In the genomic region with DNA sequence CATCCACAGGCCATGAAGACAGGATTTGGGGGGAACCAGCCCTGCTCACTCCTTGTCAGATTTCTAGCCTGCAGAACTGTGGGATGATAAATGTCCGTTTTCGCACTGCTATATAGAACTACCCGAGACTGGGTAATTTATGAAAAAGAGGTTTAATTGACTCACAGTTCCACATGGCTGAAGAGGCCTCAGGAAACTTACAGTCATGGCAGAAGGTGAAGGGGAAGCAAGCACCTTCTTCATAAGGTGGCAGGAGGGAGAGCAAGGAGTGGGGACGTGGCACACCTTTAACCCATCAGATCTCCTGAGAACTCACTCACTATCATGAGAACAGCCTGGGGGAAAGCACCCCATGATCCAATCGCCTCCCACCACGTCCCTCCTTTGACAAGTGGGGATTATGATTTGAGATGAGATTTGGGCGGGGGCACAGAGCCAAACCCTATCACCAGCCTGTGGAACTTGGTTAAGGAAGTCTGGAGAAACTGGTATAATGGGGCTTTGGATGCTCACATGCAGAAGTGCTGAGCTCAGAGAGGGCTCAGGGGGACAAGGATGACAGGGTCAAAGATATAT, we compare ENCODE assay signal across 15 cellular contexts. TPM values are rescaled to one million over a fixed set of nuclear protein-coding genes. Genes with fewer than 3 reads are reported as not detected.
"Had no signal": no experiment of that assay in that cellular context is flagged by ENCODE, and none has a peak within 500 bp of the region (broad histone marks: within the 10 kb centered on the region; RNA-seq: fewer than 3 reads in every experiment).

No MANE protein-coding gene starts in this region.

- H3K27ac Mint-ChIP-seq: activated naive CD4-positive, alpha-beta T cell treated with anti-CD3 and anti-CD28 coated beads, Interleukin-2, amount 50 U/mL, for 72 hours; memory B cell; nephron; stimulated activated effector memory CD8-positive, alpha-beta T cell treated with anti-CD3 and anti-CD28 coated beads, Interleukin-12 subunit alpha, Interleukin-12 subunit beta, amount 100 ng/mL, for 72 hours had no signal

- H3K36me3 ChIP-seq: esophagus squamous epithelium, upper lobe of left lung had no signal

- ATAC-seq: activated CD4-positive, CD25-positive, alpha-beta regulatory T cell treated with anti-CD3 and anti-CD28 coated beads, Interleukin-2, amount 50 U/mL, for 24 hours; activated naive CD4-positive, alpha-beta T cell treated with anti-CD3 and anti-CD28 coated beads, Interleukin-2, amount 50 U/mL, for 72 hours; left colon; stimulated activated effector memory CD8-positive, alpha-beta T cell treated with anti-CD3 and anti-CD28 coated beads, Interleukin-12 subunit alpha, Interleukin-12 subunit beta, amount 100 ng/mL, for 72 hours had no signal

- H3K4me1 ChIP-seq: esophagus squamous epithelium, upper lobe of left lung had no signal

- H3K36me3 Mint-ChIP-seq: stimulated activated effector memory CD8-positive, alpha-beta T cell treated with anti-CD3 and anti-CD28 coated beads, Interleukin-12 subunit alpha, Interleukin-12 subunit beta, amount 100 ng/mL, for 72 hours had no signal

- H3K4me1 Mint-ChIP-seq: memory B cell, nephron had no signal

- H3K9me3 ChIP-seq: upper lobe of left lung had no signal

- H3K4me3 ChIP-seq: dorsolateral prefrontal cortex, esophagus squamous epithelium, upper lobe of left lung had no signal

- H3K27ac ChIP-seq: dorsolateral prefrontal cortex, esophagus squamous epithelium, upper lobe of left lung had no signal

- H3K4me3 Mint-ChIP-seq: memory B cell; nephron; stimulated activated effector memory CD8-positive, alpha-beta T cell treated with anti-CD3 and anti-CD28 coated beads, Interleukin-12 subunit alpha, Interleukin-12 subunit beta, amount 100 ng/mL, for 72 hours had no signal

- H3K27me3 ChIP-seq: esophagus squamous epithelium, upper lobe of left lung had no signal

- DNase-seq: activated CD4-positive, alpha-beta T cell treated with anti-CD3 and anti-CD28 coated beads, Interleukin-2, amount 50 U/mL, for 48 hours; cerebellar nuclear complex; dorsolateral prefrontal cortex; esophagus squamous epithelium; foreskin fibroblast; SHP77 treated with DMSO at 0.1 percent for 48 hours; substantia nigra had no signal

RNA-seq across cellular contexts. Expression of gene MYEOV, which starts 50.7 kb away (rescaled TPM):
- total RNA-seq: activated naive CD4-positive, alpha-beta T cell treated with anti-CD3 and anti-CD28 coated beads, Interleukin-2, amount 50 U/mL, for 72 hours; T-helper 2 cell treated with Interferon-gamma antibody and Interleukin-4, amounts not matched to agents 100 ng/mL and 5 ng/mL, for 36 hours had no signal
